ENCODE assay signal across 13 cellular contexts in genomic region chr13:109782066-109782822, GRCh38. TPM values are rescaled to one million over a fixed set of nuclear protein-coding genes. Genes with fewer than 3 reads are reported as not detected.
A peak's percentile ranks its signal among the peaks of the same experiment; 100 is the strongest.
DNase-seq lines count a peak whose midpoint lies in the region; ATAC-seq and TF ChIP-seq lines count a peak whose summit lies in the region.
"Had no signal": no experiment of that assay in that cellular context is flagged by ENCODE, and none has a peak within 500 bp of the region (broad histone marks: within the 10 kb centered on the region; RNA-seq: fewer than 3 reads in every experiment).

No MANE protein-coding gene starts in this region.

- H3K4me1 Mint-ChIP-seq in CD4-positive, alpha-beta T cell (ENCODE audit: low read depth): peaks cover 44% of the 10 kb centered on the region

- peak overlapping the region; percentile 55 for H3K4me3 ChIP-seq in fibroblast of pulmonary artery (replicated peaks; ENCODE audit: low read depth, low read length)
- H3K4me3 ChIP-seq in skeletal muscle cell (ENCODE audit: low read depth, low read length): peak overlapping the region; percentile 54

- no peak overlapping the region for H3K27ac ChIP-seq in CD4-positive, alpha-beta T cell (ENCODE audit: low read depth, low read length)
- H3K27ac ChIP-seq in VCaP: peak overlapping the region; percentile 65; the same call in 1 of the 2 replicates

- intact Hi-C loops in CD4-positive, alpha-beta T cell (cut with DNase I, micrococcal nuclease): loop anchor here in 1 of 2 experiments (5.0 to 10.0 kb wide), 3 partner anchors 933 to 1565 kb away; partner anchors contain the start of genes ABHD13, ANKRD10, ING1 and LIG4

- peak in 1 of 10 experiments; percentile 14 for DNase-seq in CD4-positive, alpha-beta T cell
- DNase-seq in fibroblast of pulmonary artery (ENCODE audit: low read depth) (no peak), skeletal muscle cell (ENCODE audit: low read depth) (no peak), cerebellum (ENCODE audit: low spot score) (no peak), T1000 (lab: John Stamatoyannopoulos, UW) (no peak)
- DNase-seq: activated naive CD8-positive, alpha-beta T cell treated with anti-CD3 and anti-CD28 coated beads, Interleukin-2, amount 10 ng/mL, durations not matched to agents 7 days and 5 days; DMS79; NCI-H1694 treated with DMSO at 0.1 percent for 48 hours; stimulated activated CD4-positive, alpha-beta T cell treated with anti-CD3 and anti-CD28 coated beads, Interleukin-4, amount 100 ng/mL, for 1 hour had no signal

- H3K9me3 ChIP-seq in CD4-positive, alpha-beta T cell (ENCODE audit: control insufficient read depth, low read length): no peaks in the 10 kb centered on the region

- no peaks in the 10 kb centered on the region for H3K27me3 ChIP-seq in CD4-positive, alpha-beta T cell (ENCODE audit: control insufficient read depth, insufficient read depth, low read length)

- TF ChIP-seq CTCF in CD4-positive, alpha-beta T cell (IDR thresholded peaks at IDR 0.05): no peak
- TF ChIP-seq CTCF in VCaP (conservative IDR thresholded peaks at IDR 0.05): no peak
- TF ChIP-seq CTCF in fibroblast of pulmonary artery (IDR thresholded peaks at IDR 0.05; ENCODE audit: low read length, missing control alignments): no peak

- no peak overlapping the region for H3K4me3 Mint-ChIP-seq in CD4-positive, alpha-beta T cell
- H3K4me3 Mint-ChIP-seq: activated naive CD8-positive, alpha-beta T cell treated with anti-CD3 and anti-CD28 coated beads, Interleukin-2, amount 10 ng/mL, durations not matched to agents 7 days and 5 days had no signal

- no peaks in the 10 kb centered on the region for H3K27me3 Mint-ChIP-seq in CD4-positive, alpha-beta T cell
- H3K27me3 Mint-ChIP-seq: activated naive CD8-positive, alpha-beta T cell treated with anti-CD3 and anti-CD28 coated beads, Interleukin-2, amount 10 ng/mL, durations not matched to agents 7 days and 5 days had no signal

- H3K9me3 Mint-ChIP-seq in CD4-positive, alpha-beta T cell: no peaks in the 10 kb centered on the region
- H3K9me3 Mint-ChIP-seq: activated naive CD8-positive, alpha-beta T cell treated with anti-CD3 and anti-CD28 coated beads, Interleukin-2, amount 10 ng/mL, durations not matched to agents 7 days and 5 days had no signal

- POLR2A ChIA-PET in CD4-positive, alpha-beta T cell (lab: Charles Lee): no interaction called here

- H3K27ac Mint-ChIP-seq in CD4-positive, alpha-beta T cell: peak overlapping the region; percentile 39
- H3K27ac Mint-ChIP-seq: activated naive CD8-positive, alpha-beta T cell treated with anti-CD3 and anti-CD28 coated beads, Interleukin-2, amount 10 ng/mL, durations not matched to agents 7 days and 5 days had no signal

- CTCF ChIA-PET in CD4-positive, alpha-beta T cell (lab: Charles Lee): no interaction called here

- ATAC-seq in CD4-positive, alpha-beta T cell (ENCODE audit: poor library complexity): no peak
- no peak for ATAC-seq in HG02623 (IDR thresholded peaks at IDR 0.05; ENCODE audit: unreplicated experiment)
- ATAC-seq in HG02852 (IDR thresholded peaks at IDR 0.05; ENCODE audit: unreplicated experiment): no peak
- ATAC-seq: HCT116 had no signal

- peaks cover 28% of the 10 kb centered on the region for H3K36me3 Mint-ChIP-seq in CD4-positive, alpha-beta T cell (ENCODE audit: low read depth)

RNA-seq across cellular contexts. Expression of gene IRS2, which starts 4.1 kb away (rescaled TPM):
- 100 to 1,000 TPM; 188 to 193 TPM for total RNA-seq in CD4-positive, alpha-beta T cell
- 8.3 TPM for total RNA-seq in cerebellum

Comparison
In these comparisons a context has a peak if more than half of its experiments do, and no peak if none do; other contexts are left out.
1. RNA of gene IRS2, which starts 4.1 kb away (total RNA-seq): 188 to 193 TPM in CD4-positive, alpha-beta T cell; 8.3 TPM in cerebellum (single experiment); every median in the first group is over 10 times any median in the second.